Comparison of ENCODE assay signal across 8 cellular contexts in the genomic region with DNA sequence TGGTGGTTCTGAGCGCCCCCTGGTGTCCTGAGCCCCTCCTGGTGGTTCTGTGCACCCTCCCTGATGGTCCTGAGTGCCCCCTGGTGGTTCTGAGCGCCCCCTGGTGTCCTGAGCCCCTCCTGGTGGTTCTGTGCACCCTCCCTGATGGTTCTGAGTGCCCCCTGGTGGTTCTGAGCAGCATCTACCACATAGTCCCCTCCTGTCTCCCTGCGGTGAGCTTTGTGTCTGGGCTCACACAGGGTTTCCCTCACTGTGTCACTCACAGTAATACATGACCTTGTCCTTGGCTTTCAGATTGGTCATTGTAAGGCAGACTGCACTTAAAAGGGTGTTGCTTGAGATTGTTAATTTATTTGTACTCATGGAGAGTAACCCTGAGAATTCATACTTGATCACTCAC.
DNase-seq lines count a peak whose midpoint lies in the region; ATAC-seq, FAIRE-seq and TF ChIP-seq lines count a peak whose summit lies in the region.
"Not testable (repeated sequence)": the region's sequence is repeated elsewhere in the genome, so short reads cannot be mapped to it uniquely, and the experiment has no call there.

No MANE protein-coding gene starts in this region.

- H3K27me3 Mint-ChIP-seq in CD4-positive, alpha-beta memory T cell; activated T-cell treated with anti-CD3 and anti-CD28 coated beads, Interleukin-2, amount 50 U/mL, for 24 hours; activated naive CD8-positive, alpha-beta T cell treated with anti-CD3 and anti-CD28 coated beads, Interleukin-2, amount 10 ng/mL, durations not matched to agents 7 days and 5 days: not testable (repeated sequence)

- H3K4me3 ChIP-seq in CD4-positive, alpha-beta memory T cell (ENCODE audit: low read length in 2 of 2); WERI-Rb-1 (ENCODE audit: low read depth, low read length); HepG2 (replicated peaks in 1 of 3; ENCODE audit: insufficient read depth in 1 of 3, low read depth in 2 of 3, low read length in 3 of 3): not testable (repeated sequence)

- H3K4me1 ChIP-seq in CD4-positive, alpha-beta memory T cell (ENCODE audit: insufficient read depth, low read length): peaks cover 62% of the 10 kb centered on the region
- not testable (repeated sequence) for H3K4me1 ChIP-seq in HepG2 (ENCODE audit: insufficient read depth, low read length)

- not testable (repeated sequence) for H3K4me2 ChIP-seq in HepG2 (ENCODE audit: low read depth, low read length)

- CTCF ChIA-PET in CD4-positive, alpha-beta memory T cell (lab: Charles Lee; ENCODE audit: partially characterized antibody): interaction anchor here (0.6 to 2.0 kb wide), 11 partner anchors 8 to 57 kb away, joined by 3 to 21 read pairs (median 3); no protein-coding TSS in a partner anchor
- CTCF ChIA-PET in HepG2 (lab: Yijun Ruan, JAX; ENCODE audit: low intra/inter-chr PET ratio, low total read pairs): not testable (repeated sequence)

- not testable (repeated sequence) for H3K36me3 Mint-ChIP-seq in CD4-positive, alpha-beta memory T cell; activated T-cell treated with anti-CD3 and anti-CD28 coated beads, Interleukin-2, amount 50 U/mL, for 24 hours (ENCODE audit: low read depth); activated naive CD8-positive, alpha-beta T cell treated with anti-CD3 and anti-CD28 coated beads, Interleukin-2, amount 10 ng/mL, durations not matched to agents 7 days and 5 days
- H3K36me3 Mint-ChIP-seq in stimulated activated effector memory CD8-positive, alpha-beta T cell treated with anti-CD3 and anti-CD28 coated beads, Interleukin-12 subunit alpha, Interleukin-12 subunit beta, amount 100 ng/mL, for 72 hours: peaks cover 17% of the 10 kb centered on the region

- not testable (repeated sequence) for H3K9me3 Mint-ChIP-seq in CD4-positive, alpha-beta memory T cell; activated T-cell treated with anti-CD3 and anti-CD28 coated beads, Interleukin-2, amount 50 U/mL, for 24 hours; activated naive CD8-positive, alpha-beta T cell treated with anti-CD3 and anti-CD28 coated beads, Interleukin-2, amount 10 ng/mL, durations not matched to agents 7 days and 5 days; stimulated activated effector memory CD8-positive, alpha-beta T cell treated with anti-CD3 and anti-CD28 coated beads, Interleukin-12 subunit alpha, Interleukin-12 subunit beta, amount 100 ng/mL, for 72 hours

- not testable (repeated sequence) for H3K79me2 ChIP-seq in HepG2 (ENCODE audit: insufficient read depth, low read length)

- H3K9me3 ChIP-seq in CD4-positive, alpha-beta memory T cell (ENCODE audit: control insufficient read depth in 1 of 2, low read length in 2 of 2); WERI-Rb-1 (ENCODE audit: severe bottlenecking): not testable (repeated sequence)
- peaks cover 15% of the 10 kb centered on the region for H3K9me3 ChIP-seq in HepG2 (ENCODE audit: low read length)

- not testable (repeated sequence) for H3K36me3 ChIP-seq in CD4-positive, alpha-beta memory T cell (ENCODE audit: insufficient read depth, low read length); WERI-Rb-1; HepG2 (replicated peaks in 1 of 2; ENCODE audit: control insufficient read depth in 1 of 2, insufficient read depth in 2 of 2, low read length in 2 of 2)

- peak in 1 of 5 donors; percentile 41 for DNase-seq in CD4-positive, alpha-beta memory T cell
- not testable (repeated sequence) for DNase-seq in WERI-Rb-1; activated T-cell treated with anti-CD3 and anti-CD28 coated beads, Interleukin-2, amount 50 U/mL, for 24 hours; activated naive CD8-positive, alpha-beta T cell treated with anti-CD3 and anti-CD28 coated beads, Interleukin-2, amount 10 ng/mL, durations not matched to agents 7 days and 5 days; HepG2 (ENCODE audit: low spot score); stimulated activated effector memory CD8-positive, alpha-beta T cell treated with anti-CD3 and anti-CD28 coated beads, Interleukin-12 subunit alpha, Interleukin-12 subunit beta, amount 100 ng/mL, for 72 hours (ENCODE audit: low spot score in 2 of 2)

- WGBS in HepG2 (ENCODE audit: low lambda C conversion rate): no CpG with 5 or more reads among the region's 3 CpGs

- H4K20me1 ChIP-seq in HepG2 (ENCODE audit: insufficient read depth, low read length): not testable (repeated sequence)

- BruUV-seq in HepG2 (replicated peaks; lab: Mats Ljungman, UMichigan): not testable (repeated sequence)

- POLR2A ChIA-PET in CD4-positive, alpha-beta memory T cell (lab: Charles Lee; ENCODE audit: partially characterized antibody): interaction anchor here (0.6 to 0.7 kb wide), 2 partner anchors 11 to 20 kb away, joined by 3 read pairs; no protein-coding TSS in a partner anchor
- POLR2A ChIA-PET in activated naive CD8-positive, alpha-beta T cell treated with anti-CD3 and anti-CD28 coated beads, Interleukin-2, amount 10 ng/mL, durations not matched to agents 7 days and 5 days (lab: Charles Lee); HepG2 (lab: Yijun Ruan, JAX): not testable (repeated sequence)

- not testable (repeated sequence) for H3K27ac ChIP-seq in CD4-positive, alpha-beta memory T cell (ENCODE audit: low read depth, low read length); WERI-Rb-1; HepG2 (ENCODE audit: extremely low read length, insufficient read depth, low read length)

- H2AFZ ChIP-seq in HepG2 (ENCODE audit: low read length): not testable (repeated sequence)

- intact Hi-C loops in CD4-positive, alpha-beta memory T cell (cut with micrococcal nuclease); HepG2 (cut with micrococcal nuclease; ENCODE audit: unreplicated experiment): not testable (repeated sequence)

- TF ChIP-seq CTCF in WERI-Rb-1 (IDR thresholded peaks at IDR 0.05; ENCODE audit: low read depth, low read length) (0 out of 2 replicates have a peak, but pooled peaks have one; percentile 25), HepG2 (CRISPR knock-in tag; IDR thresholded peaks at IDR 0.05) (peak; percentile 58)

- H3K4me1 Mint-ChIP-seq in CD4-positive, alpha-beta memory T cell: peaks cover 32 to 65% (median 47%) of the 10 kb centered on the region in 4 donors
- H3K4me1 Mint-ChIP-seq in activated T-cell treated with anti-CD3 and anti-CD28 coated beads, Interleukin-2, amount 50 U/mL, for 24 hours (ENCODE audit: low read depth): peaks cover 56% of the 10 kb centered on the region
- H3K4me1 Mint-ChIP-seq in activated naive CD8-positive, alpha-beta T cell treated with anti-CD3 and anti-CD28 coated beads, Interleukin-2, amount 10 ng/mL, durations not matched to agents 7 days and 5 days: peaks cover 38% of the 10 kb centered on the region
- H3K4me1 Mint-ChIP-seq in stimulated activated effector memory CD8-positive, alpha-beta T cell treated with anti-CD3 and anti-CD28 coated beads, Interleukin-12 subunit alpha, Interleukin-12 subunit beta, amount 100 ng/mL, for 72 hours: peaks cover 53% of the 10 kb centered on the region

- not testable (repeated sequence) for FAIRE-seq in HepG2 (lab: Jason Lieb, UNC)

- TF ChIP-seq RAD21 in HepG2 (CRISPR knock-in tag; IDR thresholded peaks at IDR 0.05): not testable (repeated sequence)

- peak overlapping the region; percentile 63 to 80 (median 76) for H3K27ac Mint-ChIP-seq in CD4-positive, alpha-beta memory T cell
- H3K27ac Mint-ChIP-seq in activated T-cell treated with anti-CD3 and anti-CD28 coated beads, Interleukin-2, amount 50 U/mL, for 24 hours: peak overlapping the region; percentile 66
- H3K27ac Mint-ChIP-seq in activated naive CD8-positive, alpha-beta T cell treated with anti-CD3 and anti-CD28 coated beads, Interleukin-2, amount 10 ng/mL, durations not matched to agents 7 days and 5 days: peak overlapping the region; percentile 58
- H3K27ac Mint-ChIP-seq in stimulated activated effector memory CD8-positive, alpha-beta T cell treated with anti-CD3 and anti-CD28 coated beads, Interleukin-12 subunit alpha, Interleukin-12 subunit beta, amount 100 ng/mL, for 72 hours: peak overlapping the region; percentile 48

- in situ Hi-C loops in HepG2 (cut with HindIII; ENCODE audit: extremely low pct_ligation_motif_present, low pct_unique_long_range_greater_than_20kb): not testable (repeated sequence)

- ATAC-seq in GM18498 (IDR thresholded peaks at IDR 0.05; ENCODE audit: unreplicated experiment) (peak; percentile 47), HG03432 (IDR thresholded peaks at IDR 0.05; ENCODE audit: unreplicated experiment) (peak; percentile 39)
- peak; percentile 42 for ATAC-seq in activated naive CD8-positive, alpha-beta T cell treated with anti-CD3 and anti-CD28 coated beads, Interleukin-2, amount 10 ng/mL, durations not matched to agents 7 days and 5 days (ENCODE audit: low read depth)
- ATAC-seq in HepG2: not testable (repeated sequence)
- ATAC-seq in stimulated activated effector memory CD8-positive, alpha-beta T cell treated with anti-CD3 and anti-CD28 coated beads, Interleukin-12 subunit alpha, Interleukin-12 subunit beta, amount 100 ng/mL, for 72 hours: peak; percentile 62

- not testable (repeated sequence) for H3K9ac ChIP-seq in HepG2 (ENCODE audit: insufficient read depth, low read depth, low read length)

- not testable (repeated sequence) for TF ChIP-seq EP300 in HepG2 (IDR thresholded peaks at IDR 0.05; ENCODE audit: low read depth in 2 of 2, low read length in 2 of 2); HepG2 (CRISPR knock-in tag; IDR thresholded peaks at IDR 0.05; ENCODE audit: borderline replicate concordance)

- H3K4me3 Mint-ChIP-seq in CD4-positive, alpha-beta memory T cell; activated T-cell treated with anti-CD3 and anti-CD28 coated beads, Interleukin-2, amount 50 U/mL, for 24 hours; activated naive CD8-positive, alpha-beta T cell treated with anti-CD3 and anti-CD28 coated beads, Interleukin-2, amount 10 ng/mL, durations not matched to agents 7 days and 5 days; stimulated activated effector memory CD8-positive, alpha-beta T cell treated with anti-CD3 and anti-CD28 coated beads, Interleukin-12 subunit alpha, Interleukin-12 subunit beta, amount 100 ng/mL, for 72 hours: not testable (repeated sequence)

- not testable (repeated sequence) for TF ChIP-seq POLR2A in HepG2 (IDR thresholded peaks at IDR 0.05; ENCODE audit: insufficient read depth in 1 of 2, low read depth in 2 of 2, low read length in 2 of 2)

- H3K27me3 ChIP-seq in CD4-positive, alpha-beta memory T cell (ENCODE audit: insufficient read depth, low read length); WERI-Rb-1 (ENCODE audit: insufficient read depth, low read depth, severe bottlenecking); HepG2 (ENCODE audit: control insufficient read depth in 1 of 2, insufficient read depth in 2 of 2, low read length in 2 of 2): not testable (repeated sequence)
